In genomic region chr6:150599199-150600002, GRCh38 we compare ENCODE assay signal across 9 cellular contexts. TPM values are rescaled to one million over a fixed set of nuclear protein-coding genes. Genes with fewer than 3 reads are reported as not detected.
DNase-seq lines count a peak whose midpoint lies in the region; ATAC-seq and TF ChIP-seq lines count a peak whose summit lies in the region.
"Had no signal": no experiment of that assay in that cellular context is flagged by ENCODE, and none has a peak within 500 bp of the region (broad histone marks: within the 10 kb centered on the region; RNA-seq: fewer than 3 reads in every experiment).

Gene PLEKHG1 (plus strand): TSS chr6:150599885. CDS start chr6:150733682, 133,797 bp downstream.

- H3K56ac ChIP-seq in H9 (ENCODE audit: insufficient read length, low read depth, low read length): no peak within 1 kb of the TSS

- no peak within 1 kb of the TSS for H2BK15ac ChIP-seq in H9 (ENCODE audit: low read depth, low read length)

- H3K4me2 ChIP-seq in H9 (ENCODE audit: insufficient read depth, insufficient read length, low read length) (peak within 1 kb of the TSS; percentile 50), MM.1S (ENCODE audit: low read depth, low read length) (peak within 1 kb of the TSS; percentile 59; the same call in 1 of the 2 replicates)

- H3K36me3 ChIP-seq in MM.1S (replicated peaks; ENCODE audit: insufficient read depth, low read length): no peaks in the 10 kb centered on the region
- H3K36me3 ChIP-seq: neutrophil had no signal

- no peak within 1 kb of the TSS for H2BK5ac ChIP-seq in H9 (ENCODE audit: insufficient read length, low read length)

- no peak within 1 kb of the TSS for H4K8ac ChIP-seq in H9 (replicated peaks; ENCODE audit: insufficient read length, low read depth, low read length)

- H3K14ac ChIP-seq in H9 (ENCODE audit: insufficient read depth, low read length): peak within 1 kb of the TSS; percentile 8; the same call in 1 of the 2 replicates

- peaks cover 2% of the 10 kb centered on the region for H3K23me2 ChIP-seq in H9 (ENCODE audit: insufficient read length, low read depth, low read length, poor library complexity, severe bottlenecking)

- no peak within 1 kb of the TSS for H4K5ac ChIP-seq in H9 (ENCODE audit: insufficient read length, low read depth, low read length)

- H3T11ph ChIP-seq in H9 (ENCODE audit: low read length): no peak within 1 kb of the TSS

- no peak within 1 kb of the TSS for H2BK12ac ChIP-seq in H9 (ENCODE audit: insufficient read length, low read depth, low read length)

- H3K4me3 ChIP-seq in GM12865 (ENCODE audit: low read depth, low read length) (peak within 1 kb of the TSS; percentile 59), MM.1S (ENCODE audit: low read length) (peak within 1 kb of the TSS; percentile 57), coronary artery (peak within 1 kb of the TSS; percentile 93)

- no peak within 1 kb of the TSS for H2BK120ac ChIP-seq in H9 (ENCODE audit: low read depth, low read length, poor library complexity, severe bottlenecking)

- DNase-seq in GM12865 (ENCODE audit: low read depth) (peak; percentile 73), H9 (peak; percentile 79), MM.1S (peak; percentile 57), coronary artery (ENCODE audit: low spot score) (no peak), left colon (peak; percentile 80 to 89), OCI-M2 (lab: John Stamatoyannopoulos, UW; ENCODE audit: unreplicated experiment) (no peak)
- DNase-seq in activated CD4-positive, alpha-beta T cell treated with anti-CD3 and anti-CD28 coated beads for 1 hour: peak; percentile 24
- DNase-seq in stimulated activated CD4-positive, alpha-beta T cell treated with anti-CD3 and anti-CD28 coated beads, Interleukin-1b, Interleukin-23, amount 100 ng/mL, for 48 hours: peak; percentile 65

- H3K4ac ChIP-seq in H9 (ENCODE audit: low read depth, low read length): no peak within 1 kb of the TSS

- H3K79me2 ChIP-seq in H9 (ENCODE audit: insufficient read depth, low read length): no peaks in the 10 kb centered on the region
- no peaks in the 10 kb centered on the region for H3K79me2 ChIP-seq in MM.1S (ENCODE audit: low read length)

- H3K23ac ChIP-seq in H9 (ENCODE audit: insufficient read length, low read depth, low read length): no peak within 1 kb of the TSS

- H2BK20ac ChIP-seq in H9 (ENCODE audit: low read depth, low read length, poor library complexity, severe bottlenecking): no peak within 1 kb of the TSS

- peaks cover 15 to 19% of the 10 kb centered on the region in 2 experiments for H3K4me1 Mint-ChIP-seq in H9

- no peaks in the 10 kb centered on the region for H3K9me2 ChIP-seq in MM.1S (replicated peaks; ENCODE audit: insufficient read depth, low read length)

- WGBS in H9 (ENCODE audit: extremely low coverage, insufficient read length, low lambda C conversion rate): no CpG with 5 or more reads among the region's 53 CpGs

- peak; percentile 84 for ATAC-seq in left colon

- H3K9me3 ChIP-seq in H9 (ENCODE audit: control insufficient read depth, low read depth, low read length) (no peaks in the 10 kb centered on the region), MM.1S (replicated peaks; ENCODE audit: insufficient read depth, low read length) (no peaks in the 10 kb centered on the region)
- H3K9me3 ChIP-seq: neutrophil had no signal

- H4K91ac ChIP-seq in H9 (ENCODE audit: insufficient read length, low read depth, low read length): no peak within 1 kb of the TSS

- H3K9ac ChIP-seq in H9 (ENCODE audit: extremely low read depth, insufficient read length, low read length): peak within 1 kb of the TSS; percentile 34
- H3K9ac ChIP-seq in MM.1S (ENCODE audit: low read length): peak within 1 kb of the TSS; percentile 29; the same call in 1 of the 2 replicates

- H3K27me3 ChIP-seq in H9 (ENCODE audit: insufficient read depth, low read length) (peaks cover 25% of the 10 kb centered on the region; the same call in 1 of the 2 replicates), MM.1S (replicated peaks; ENCODE audit: insufficient read depth, low read length) (no peaks in the 10 kb centered on the region; the same call in 1 of the 2 replicates)

- no peaks in the 10 kb centered on the region for H3K79me1 ChIP-seq in H9 (ENCODE audit: insufficient read depth, low read depth, low read length, poor library complexity, severe bottlenecking)

- H4K20me1 ChIP-seq in H9 (ENCODE audit: control insufficient read depth, insufficient read depth, insufficient read length): no peaks in the 10 kb centered on the region
- no peaks in the 10 kb centered on the region for H4K20me1 ChIP-seq in MM.1S (ENCODE audit: insufficient read depth, low read length)

- H3F3A ChIP-seq in MM.1S (ENCODE audit: insufficient read depth, low read length): no peaks in the 10 kb centered on the region

- H3K27me3 Mint-ChIP-seq in H9 (ENCODE audit: low read depth): peaks cover 89% of the 10 kb centered on the region

- no peaks in the 10 kb centered on the region for H3K9me3 Mint-ChIP-seq in H9

- H2AK5ac ChIP-seq in H9 (ENCODE audit: insufficient read length, low read length): no peak within 1 kb of the TSS

- H2AFZ ChIP-seq in H9 (ENCODE audit: low read length) (no peak within 1 kb of the TSS), MM.1S (ENCODE audit: low read length) (peak within 1 kb of the TSS; percentile 45; the same call in 1 of the 2 replicates)

- H3K27ac Mint-ChIP-seq in H9: peak within 1 kb of the TSS in 2 of 3 experiments; percentile 44 to 65; a peak in 2 of 7 replicates

- H3K4me1 ChIP-seq in H9 (ENCODE audit: insufficient read depth, low read length): no peaks in the 10 kb centered on the region
- H3K4me1 ChIP-seq in MM.1S (ENCODE audit: low read length): peaks cover 11% of the 10 kb centered on the region; the same call in 1 of the 2 replicates

- H3K4me3 Mint-ChIP-seq in H9: peak within 1 kb of the TSS; percentile 82 to 94

- intact Hi-C loops in left colon (cut with DNase I, micrococcal nuclease): loop anchor here in 1 of 2 donors (5.0 to 10.0 kb wide), 2 partner anchors 182 to 215 kb away; no protein-coding TSS in a partner anchor

- H3K27ac ChIP-seq in H9 (ENCODE audit: insufficient read length, low read depth, low read length) (no peak within 1 kb of the TSS), MM.1S (ENCODE audit: low read length) (peak within 1 kb of the TSS; percentile 34; the same call in 1 of the 2 replicates), coronary artery (peak within 1 kb of the TSS; percentile 11 to 84)
- H3K27ac ChIP-seq: neutrophil had no signal

- peak within 1 kb of the TSS; percentile 67 for H3K18ac ChIP-seq in H9 (ENCODE audit: insufficient read length, low read depth, low read length)

- TF ChIP-seq CTCF in GM12865 (IDR thresholded peaks at IDR 0.05; ENCODE audit: insufficient read depth, low read depth, low read length, missing control alignments): no peak
- TF ChIP-seq CTCF in H9 (conservative IDR thresholded peaks at IDR 0.05): no peak
- no peak for TF ChIP-seq CTCF in MM.1S (IDR thresholded peaks at IDR 0.05; ENCODE audit: low read length)
- no peak for TF ChIP-seq CTCF in coronary artery (IDR thresholded peaks at IDR 0.05)

- no peaks in the 10 kb centered on the region for H3K36me3 Mint-ChIP-seq in H9 (ENCODE audit: insufficient read depth in 1 of 3, low read depth in 3 of 3)

RNA-seq across cellular contexts. Expression of gene PLEKHG1, which starts in this region (rescaled TPM):
- total RNA-seq in H9 (2021) (0.64 and 1.0 TPM in 2 replicates), left colon (10 to 100 TPM; 29.3 to 30.9 TPM)

Comparison
In these comparisons a context has a peak if more than half of its experiments do, and no peak if none do; other contexts are left out.
1. RNA of gene PLEKHG1 (total RNA-seq): 29.3 to 30.9 TPM in left colon; 0.64 to 1.0 TPM in H9; every median in the first group is over 10 times any median in the second.
2. DNase-seq: peak in GM12865 (single experiment), H9 (single experiment), MM.1S (single experiment), activated CD4-positive, alpha-beta T cell treated with anti-CD3 and anti-CD28 coated beads for 1 hour (single experiment), left colon (2 of 2) and stimulated activated CD4-positive, alpha-beta T cell treated with anti-CD3 and anti-CD28 coated beads, Interleukin-1b, Interleukin-23, amount 100 ng/mL, for 48 hours (single experiment); none in coronary artery (single experiment) and OCI-M2 (single experiment).
3. Peak in every context shown above with its lines, with median percentiles within 50 percentile points of each other: H3K4me3 ChIP-seq.